Comparison of ENCODE assay signal across 10 cellular contexts in the genomic region with DNA sequence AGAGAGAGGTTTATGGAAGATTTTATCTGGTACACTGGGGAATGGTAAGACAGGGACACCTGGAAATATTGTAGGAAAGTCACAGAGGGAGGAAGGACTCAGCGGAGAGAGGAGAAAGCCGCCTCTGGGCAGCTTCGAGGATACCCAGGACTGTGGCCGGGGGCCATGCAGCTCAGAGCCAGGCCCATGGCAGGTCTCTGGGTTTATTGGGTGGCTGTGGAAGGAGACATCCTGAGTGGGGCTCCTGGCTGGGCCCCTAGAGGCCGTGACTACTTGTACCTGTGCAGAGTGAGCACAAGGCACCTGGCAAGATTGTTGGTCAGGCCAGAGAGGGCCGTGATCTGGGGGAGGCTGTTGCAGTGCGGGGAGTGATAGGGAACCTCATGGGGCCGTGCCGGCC. TPM values are rescaled to one million over a fixed set of nuclear protein-coding genes. Genes with fewer than 3 reads are reported as not detected.
DNase-seq lines count a peak whose midpoint lies in the region; ATAC-seq, FAIRE-seq and TF ChIP-seq lines count a peak whose summit lies in the region.
"Had no signal": no experiment of that assay in that cellular context is flagged by ENCODE, and none has a peak within 500 bp of the region (broad histone marks: within the 10 kb centered on the region; RNA-seq: fewer than 3 reads in every experiment).

No MANE protein-coding gene starts in this region.

- H2AFZ ChIP-seq in HepG2 (ENCODE audit: low read length), result no peak overlapping the region

- H3K36me3 Mint-ChIP-seq in brain, result peaks cover 16% of the 10 kb centered on the region
- no peaks in the 10 kb centered on the region for H3K36me3 Mint-ChIP-seq in mesothelial cell of epicardium

- peaks cover 4% of the 10 kb centered on the region for H3K27me3 Mint-ChIP-seq in brain
- H3K27me3 Mint-ChIP-seq in mesothelial cell of epicardium (ENCODE audit: low read depth), result no peaks in the 10 kb centered on the region

- H3K27ac Mint-ChIP-seq in brain (peak overlapping the region; percentile 39 to 96 (median 86)), mesothelial cell of epicardium (peak overlapping the region; percentile 97)

- TF ChIP-seq RAD21 in HepG2 (CRISPR knock-in tag; IDR thresholded peaks at IDR 0.05), result no peak

- peak overlapping the region; percentile 99; the same call in 1 of the 2 replicates for H3K4me2 ChIP-seq in HepG2 (ENCODE audit: low read depth, low read length)

- H3K9me3 Mint-ChIP-seq in brain (peaks cover 0 to 4% (median 0%) of the 10 kb centered on the region in 5 experiments), mesothelial cell of epicardium (no peaks in the 10 kb centered on the region)

- 91% methylated on average over 4 of the region's 9 CpGs for WGBS in HepG2 (ENCODE audit: low lambda C conversion rate)
- 84% methylated on average over 5 of the region's 9 CpGs for WGBS in right lobe of liver (ENCODE audit: insufficient coverage, low coverage, low lambda C conversion rate, missing lambda C conversion rate)

- H3K27me3 ChIP-seq in HepG2 (ENCODE audit: control insufficient read depth in 1 of 2, insufficient read depth in 2 of 2, low read length in 2 of 2) (no peaks in the 10 kb centered on the region; a peak in 2 of 5 replicates), right lobe of liver (no peaks in the 10 kb centered on the region), vagina (no peaks in the 10 kb centered on the region)

- DNase-seq in HepG2 (ENCODE audit: low spot score) (no peak), right lobe of liver (no peak), mesothelial cell of epicardium (ENCODE audit: low spot score in 2 of 2, unreplicated experiment in 2 of 2) (no peak), vagina (ENCODE audit: extremely low spot score in 2 of 2) (no peak)
- DNase-seq: NCI-H2081 treated with DMSO at 0.1 percent for 48 hours; stimulated activated CD4-positive, alpha-beta T cell treated with anti-CD3 and anti-CD28 coated beads, Interleukin-2, amount 100 ng/mL, for 48 hours had no signal

- BruUV-seq in HepG2 (replicated peaks; lab: Mats Ljungman, UMichigan), result no TSS peak

- intact Hi-C loops in HepG2 (cut with micrococcal nuclease; ENCODE audit: unreplicated experiment) (no loop called here), right lobe of liver (cut with DNase I) (no loop called here), vagina (cut with DNase I) (no loop called here)

- H3K4me1 Mint-ChIP-seq in brain, result peaks cover 67% of the 10 kb centered on the region
- H3K4me1 Mint-ChIP-seq in mesothelial cell of epicardium, result peaks cover 55% of the 10 kb centered on the region

- no peak for TF ChIP-seq EP300 in HepG2 (IDR thresholded peaks at IDR 0.05; ENCODE audit: low read depth in 2 of 2, low read length in 2 of 2)
- TF ChIP-seq EP300 in HepG2 (CRISPR knock-in tag; IDR thresholded peaks at IDR 0.05; ENCODE audit: borderline replicate concordance), result no peak

- H3K4me3 Mint-ChIP-seq in brain, result peak overlapping the region; percentile 28 to 96 (median 94)
- H3K4me3 Mint-ChIP-seq in mesothelial cell of epicardium, result peak overlapping the region; percentile 91

- H3K4me3 ChIP-seq in HepG2 (replicated peaks in 1 of 3; ENCODE audit: insufficient read depth in 1 of 3, low read depth in 2 of 3, low read length in 3 of 3) (peak overlapping the region in 1 of 3 experiments; percentile 88; a peak in 1 of 6 replicates), right lobe of liver (no peak overlapping the region), vagina (peak overlapping the region in 1 of 2 donors; percentile 100)

- H3K9me3 ChIP-seq in HepG2 (ENCODE audit: low read length) (no peaks in the 10 kb centered on the region), right lobe of liver (no peaks in the 10 kb centered on the region), vagina (no peaks in the 10 kb centered on the region)

- no peak for FAIRE-seq in HepG2 (lab: Jason Lieb, UNC)

- H3K36me3 ChIP-seq in HepG2 (replicated peaks in 1 of 2; ENCODE audit: control insufficient read depth in 1 of 2, insufficient read depth in 2 of 2, low read length in 2 of 2) (peaks cover 5 to 25% of the 10 kb centered on the region in 2 experiments; a peak in 4 of 5 replicates), right lobe of liver (peaks cover 0 to 9% (median 0%) of the 10 kb centered on the region in 4 donors), vagina (no peaks in the 10 kb centered on the region)

- peak overlapping the region; percentile 34; the same call in 1 of the 2 replicates for H3K9ac ChIP-seq in HepG2 (ENCODE audit: insufficient read depth, low read depth, low read length)

- H4K20me1 ChIP-seq in HepG2 (ENCODE audit: insufficient read depth, low read length), result peaks cover 72% of the 10 kb centered on the region

- CTCF ChIA-PET in HepG2 (lab: Yijun Ruan, JAX; ENCODE audit: low intra/inter-chr PET ratio, low total read pairs), result no interaction called here

- POLR2A ChIA-PET in HepG2 (lab: Yijun Ruan, JAX), result no interaction called here

- H3K4me1 ChIP-seq in HepG2 (ENCODE audit: insufficient read depth, low read length) (peaks cover 67% of the 10 kb centered on the region), right lobe of liver (peaks cover 4 to 60% (median 21%) of the 10 kb centered on the region in 4 donors), vagina (peaks cover 79% of the 10 kb centered on the region)

- H3K27ac ChIP-seq in HepG2 (ENCODE audit: extremely low read length, insufficient read depth, low read length) (peak overlapping the region; percentile 30), right lobe of liver (no peak overlapping the region), vagina (peak overlapping the region; percentile 45)

- no peak for TF ChIP-seq CTCF in HepG2 (CRISPR knock-in tag; IDR thresholded peaks at IDR 0.05)
- TF ChIP-seq CTCF in right lobe of liver (IDR thresholded peaks at IDR 0.05), result no peak
- no peak for TF ChIP-seq CTCF in brain (conservative IDR thresholded peaks at IDR 0.05)
- TF ChIP-seq CTCF in mesothelial cell of epicardium (IDR thresholded peaks at IDR 0.05; ENCODE audit: unreplicated experiment), result no peak
- TF ChIP-seq CTCF in vagina (IDR thresholded peaks at IDR 0.05), result no peak

- TF ChIP-seq POLR2A in HepG2 (IDR thresholded peaks at IDR 0.05; ENCODE audit: insufficient read depth in 1 of 2, low read depth in 2 of 2, low read length in 2 of 2) (no peak), right lobe of liver (IDR thresholded peaks at IDR 0.05) (no peak), vagina (IDR thresholded peaks at IDR 0.05) (no peak)

- in situ Hi-C loops in HepG2 (cut with HindIII; ENCODE audit: extremely low pct_ligation_motif_present, low pct_unique_long_range_greater_than_20kb), result no loop called here

- ATAC-seq in HepG2 (no peak), right lobe of liver (no peak), GM19452 (IDR thresholded peaks at IDR 0.05; ENCODE audit: unreplicated experiment) (no peak), GM19328 (IDR thresholded peaks at IDR 0.05; ENCODE audit: unreplicated experiment) (no peak), esophagus mucosa (no peak)

- peaks cover 73% of the 10 kb centered on the region for H3K79me2 ChIP-seq in HepG2 (ENCODE audit: insufficient read depth, low read length)

RNA-seq across cellular contexts. Expression of a gene that starts 3.4 kb away (rescaled TPM):
- total RNA-seq in HepG2 (2016; rRNA removed; fragmentation: Illumina TruSeq; extraction: Trizol) (50.5 and 79.2 TPM in 2 replicates), right lobe of liver (10 to 100 TPM; 22.3 to 50.9 (median 42.2) TPM), mesothelial cell of epicardium (130 to 134 TPM (median 131 TPM) in 3 replicates), vagina (29.7 TPM), esophagus mucosa (91.6 TPM)
- 72.9 and 77.7 TPM in 2 replicates for total RNA-seq in HepG2 (2016; cell fraction: cytosol; rRNA removed; fragmentation: Illumina TruSeq; extraction: Trizol; ENCODE audit: low read depth)
- 43.4 and 84.1 TPM in 2 replicates for total RNA-seq in HepG2 (2016; cell fraction: insoluble cytoplasmic fraction; rRNA removed; fragmentation: Illumina TruSeq; extraction: Trizol)
- total RNA-seq in HepG2 (2016; cell fraction: membrane; rRNA removed; fragmentation: Illumina TruSeq; extraction: Trizol), result 104 and 106 TPM in 2 replicates
- total RNA-seq in HepG2 (2016; cell fraction: nucleus; rRNA removed; fragmentation: Illumina TruSeq; extraction: Trizol), result 38.3 and 43.3 TPM in 2 replicates
- polyA plus RNA-seq in HepG2 (2011; rRNA removed) (58.7 and 63.3 TPM in 2 replicates), brain (ENCODE audit: insufficient read depth, low read depth, low replicate concordance) (81.4 TPM)
- polyA plus RNA-seq in HepG2 (2011; cell fraction: cytosol; rRNA removed), result 37.8 and 48.2 TPM in 2 replicates
- 99.5 and 105 TPM in 2 replicates for polyA plus RNA-seq in HepG2 (2011; cell fraction: nucleus; rRNA removed)
- polyA plus RNA-seq in HepG2 (2012), result 48.3 and 71.8 TPM in 2 replicates
- 108 and 114 TPM in 2 replicates for polyA plus RNA-seq in HepG2 (2016; cell fraction: cytosol; fragmentation: Illumina TruSeq; extraction: Trizol; ENCODE audit: low read depth)
- polyA plus RNA-seq in HepG2 (2016; cell fraction: insoluble cytoplasmic fraction; fragmentation: Illumina TruSeq; extraction: Trizol; ENCODE audit: low read depth), result 86.3 and 104 TPM in 2 replicates
- polyA plus RNA-seq in HepG2 (2016; cell fraction: membrane; fragmentation: Illumina TruSeq; extraction: Trizol; ENCODE audit: low read depth), result 117 and 124 TPM in 2 replicates
- 140 and 145 TPM in 2 replicates for polyA plus RNA-seq in HepG2 (2016; cell fraction: nucleus; fragmentation: Illumina TruSeq; extraction: Trizol; ENCODE audit: insufficient read depth, low read depth)
- 26.8 and 58.6 TPM in 2 replicates for polyA minus RNA-seq in HepG2 (2011; rRNA and poly(A)+ RNA removed; ENCODE audit: low replicate concordance)
- polyA minus RNA-seq in HepG2 (2011; cell fraction: cytosol; rRNA and poly(A)+ RNA removed), result 32.1 and 33.1 TPM in 2 replicates
- polyA minus RNA-seq in HepG2 (2011; cell fraction: nucleus; rRNA and poly(A)+ RNA removed), result 35.5 and 41.4 TPM in 2 replicates

RNA-seq across cellular contexts. Expression of a gene that starts 9.4 kb away (rescaled TPM):
- 113 and 124 TPM in 2 replicates for total RNA-seq in HepG2 (2016; rRNA removed; fragmentation: Illumina TruSeq; extraction: Trizol)
- total RNA-seq in HepG2 (2016; cell fraction: cytosol; rRNA removed; fragmentation: Illumina TruSeq; extraction: Trizol; ENCODE audit: low read depth), result 167 and 206 TPM in 2 replicates
- total RNA-seq in HepG2 (2016; cell fraction: insoluble cytoplasmic fraction; rRNA removed; fragmentation: Illumina TruSeq; extraction: Trizol), result 112 and 125 TPM in 2 replicates
- 130 and 170 TPM in 2 replicates for total RNA-seq in HepG2 (2016; cell fraction: membrane; rRNA removed; fragmentation: Illumina TruSeq; extraction: Trizol)
- total RNA-seq in HepG2 (2016; cell fraction: nucleus; rRNA removed; fragmentation: Illumina TruSeq; extraction: Trizol), result 42.6 and 51.4 TPM in 2 replicates
- 115 and 120 TPM in 2 replicates for polyA plus RNA-seq in HepG2 (2011; rRNA removed)
- 103 and 156 TPM in 2 replicates for polyA plus RNA-seq in HepG2 (2011; cell fraction: cytosol; rRNA removed)
- 88.3 and 90.1 TPM in 2 replicates for polyA plus RNA-seq in HepG2 (2011; cell fraction: nucleus; rRNA removed)
- polyA plus RNA-seq in HepG2 (2012), result 74.3 and 76.0 TPM in 2 replicates
- polyA plus RNA-seq in HepG2 (2016; cell fraction: cytosol; fragmentation: Illumina TruSeq; extraction: Trizol; ENCODE audit: low read depth), result 282 and 316 TPM in 2 replicates
- 152 and 183 TPM in 2 replicates for polyA plus RNA-seq in HepG2 (2016; cell fraction: insoluble cytoplasmic fraction; fragmentation: Illumina TruSeq; extraction: Trizol; ENCODE audit: low read depth)
- 195 and 222 TPM in 2 replicates for polyA plus RNA-seq in HepG2 (2016; cell fraction: membrane; fragmentation: Illumina TruSeq; extraction: Trizol; ENCODE audit: low read depth)
- 119 and 134 TPM in 2 replicates for polyA plus RNA-seq in HepG2 (2016; cell fraction: nucleus; fragmentation: Illumina TruSeq; extraction: Trizol; ENCODE audit: insufficient read depth, low read depth)
- polyA minus RNA-seq in HepG2 (2011; rRNA and poly(A)+ RNA removed; ENCODE audit: low replicate concordance), result 46.3 and 144 TPM in 2 replicates
- polyA minus RNA-seq in HepG2 (2011; cell fraction: cytosol; rRNA and poly(A)+ RNA removed), result 48.8 and 63.0 TPM in 2 replicates
- polyA minus RNA-seq in HepG2 (2011; cell fraction: nucleus; rRNA and poly(A)+ RNA removed), result 20.3 and 21.1 TPM in 2 replicates
- total RNA-seq in right lobe of liver, result 100 to 1,000 TPM; 151 to 380 (median 221) TPM
- polyA plus RNA-seq in brain (ENCODE audit: insufficient read depth, low read depth, low replicate concordance), result 146 TPM
- total RNA-seq in mesothelial cell of epicardium, result 41.5 to 44.5 TPM (median 42.6 TPM) in 3 replicates
- 29.0 TPM for total RNA-seq in vagina
- total RNA-seq in esophagus mucosa, result 19.2 TPM

RNA-seq across cellular contexts. Expression of a gene that starts 27.1 kb away (rescaled TPM):
- total RNA-seq in HepG2 (2016; rRNA removed; fragmentation: Illumina TruSeq; extraction: Trizol) (41.9 and 66.9 TPM in 2 replicates), right lobe of liver (100 to 1,000 TPM in 2 of 6 experiments, 10 to 100 TPM in 4; 70.1 to 210 (median 85.0) TPM), mesothelial cell of epicardium (52.2 to 56.8 TPM (median 55.9 TPM) in 3 replicates), vagina (141 TPM), esophagus mucosa (120 TPM)
- total RNA-seq in HepG2 (2016; cell fraction: cytosol; rRNA removed; fragmentation: Illumina TruSeq; extraction: Trizol; ENCODE audit: low read depth), result 18.8 and 21.5 TPM in 2 replicates
- total RNA-seq in HepG2 (2016; cell fraction: insoluble cytoplasmic fraction; rRNA removed; fragmentation: Illumina TruSeq; extraction: Trizol), result 44.6 and 65.2 TPM in 2 replicates
- total RNA-seq in HepG2 (2016; cell fraction: membrane; rRNA removed; fragmentation: Illumina TruSeq; extraction: Trizol), result 20.5 and 26.2 TPM in 2 replicates
- total RNA-seq in HepG2 (2016; cell fraction: nucleus; rRNA removed; fragmentation: Illumina TruSeq; extraction: Trizol), result 38.7 and 47.0 TPM in 2 replicates
- polyA plus RNA-seq in HepG2 (2011; rRNA removed) (34.3 and 39.2 TPM in 2 replicates), brain (ENCODE audit: insufficient read depth, low read depth, low replicate concordance) (275 TPM)
- 40.7 and 105 TPM in 2 replicates for polyA plus RNA-seq in HepG2 (2011; cell fraction: cytosol; rRNA removed)
- polyA plus RNA-seq in HepG2 (2011; cell fraction: nucleus; rRNA removed), result 81.3 and 103 TPM in 2 replicates
- 23.8 and 33.4 TPM in 2 replicates for polyA plus RNA-seq in HepG2 (2012)
- 23.8 and 28.5 TPM in 2 replicates for polyA plus RNA-seq in HepG2 (2016; cell fraction: cytosol; fragmentation: Illumina TruSeq; extraction: Trizol; ENCODE audit: low read depth)
- polyA plus RNA-seq in HepG2 (2016; cell fraction: insoluble cytoplasmic fraction; fragmentation: Illumina TruSeq; extraction: Trizol; ENCODE audit: low read depth), result 44.9 and 52.6 TPM in 2 replicates
- polyA plus RNA-seq in HepG2 (2016; cell fraction: membrane; fragmentation: Illumina TruSeq; extraction: Trizol; ENCODE audit: low read depth), result 17.9 and 21.2 TPM in 2 replicates
- 72.2 and 84.5 TPM in 2 replicates for polyA plus RNA-seq in HepG2 (2016; cell fraction: nucleus; fragmentation: Illumina TruSeq; extraction: Trizol; ENCODE audit: insufficient read depth, low read depth)
- polyA minus RNA-seq in HepG2 (2011; rRNA and poly(A)+ RNA removed; ENCODE audit: low replicate concordance), result 40.5 and 74.3 TPM in 2 replicates
- 34.4 and 46.1 TPM in 2 replicates for polyA minus RNA-seq in HepG2 (2011; cell fraction: cytosol; rRNA and poly(A)+ RNA removed)
- polyA minus RNA-seq in HepG2 (2011; cell fraction: nucleus; rRNA and poly(A)+ RNA removed), result 8.9 and 9.0 TPM in 2 replicates

RNA-seq across cellular contexts. Expression of a gene that starts 27.4 kb away (rescaled TPM):
- 695 and 780 TPM in 2 replicates for total RNA-seq in HepG2 (2016; rRNA removed; fragmentation: Illumina TruSeq; extraction: Trizol)
- total RNA-seq in HepG2 (2016; cell fraction: cytosol; rRNA removed; fragmentation: Illumina TruSeq; extraction: Trizol; ENCODE audit: low read depth), result 693 and 734 TPM in 2 replicates
- 654 and 886 TPM in 2 replicates for total RNA-seq in HepG2 (2016; cell fraction: insoluble cytoplasmic fraction; rRNA removed; fragmentation: Illumina TruSeq; extraction: Trizol)
- total RNA-seq in HepG2 (2016; cell fraction: membrane; rRNA removed; fragmentation: Illumina TruSeq; extraction: Trizol), result 967 and 1,125 TPM in 2 replicates
- total RNA-seq in HepG2 (2016; cell fraction: nucleus; rRNA removed; fragmentation: Illumina TruSeq; extraction: Trizol), result 240 and 299 TPM in 2 replicates
- polyA plus RNA-seq in HepG2 (2011; rRNA removed), result 1,411 and 1,504 TPM in 2 replicates
- polyA plus RNA-seq in HepG2 (2011; cell fraction: cytosol; rRNA removed), result 2,214 and 3,196 TPM in 2 replicates
- polyA plus RNA-seq in HepG2 (2011; cell fraction: nucleus; rRNA removed), result 923 and 1,023 TPM in 2 replicates
- 1,504 and 2,202 TPM in 2 replicates for polyA plus RNA-seq in HepG2 (2012)
- 1,868 and 2,054 TPM in 2 replicates for polyA plus RNA-seq in HepG2 (2016; cell fraction: cytosol; fragmentation: Illumina TruSeq; extraction: Trizol; ENCODE audit: low read depth)
- 1,628 and 1,692 TPM in 2 replicates for polyA plus RNA-seq in HepG2 (2016; cell fraction: insoluble cytoplasmic fraction; fragmentation: Illumina TruSeq; extraction: Trizol; ENCODE audit: low read depth)
- 2,328 and 2,419 TPM in 2 replicates for polyA plus RNA-seq in HepG2 (2016; cell fraction: membrane; fragmentation: Illumina TruSeq; extraction: Trizol; ENCODE audit: low read depth)
- 895 and 898 TPM in 2 replicates for polyA plus RNA-seq in HepG2 (2016; cell fraction: nucleus; fragmentation: Illumina TruSeq; extraction: Trizol; ENCODE audit: insufficient read depth, low read depth)
- 538 and 916 TPM in 2 replicates for polyA minus RNA-seq in HepG2 (2011; rRNA and poly(A)+ RNA removed; ENCODE audit: low replicate concordance)
- 647 and 682 TPM in 2 replicates for polyA minus RNA-seq in HepG2 (2011; cell fraction: cytosol; rRNA and poly(A)+ RNA removed)
- polyA minus RNA-seq in HepG2 (2011; cell fraction: nucleus; rRNA and poly(A)+ RNA removed), result 109 and 140 TPM in 2 replicates
- total RNA-seq in right lobe of liver, result 1,000 to 10,000 TPM in 2 of 6 experiments, 100 to 1,000 TPM in 4; 334 to 1,615 (median 355) TPM
- polyA plus RNA-seq in brain (ENCODE audit: insufficient read depth, low read depth, low replicate concordance), result 3,425 TPM
- total RNA-seq in mesothelial cell of epicardium, result 1,014 to 1,040 TPM (median 1,034 TPM) in 3 replicates
- total RNA-seq in vagina, result 3,906 TPM
- 1,167 TPM for total RNA-seq in esophagus mucosa

RNA-seq across cellular contexts. Expression of a gene that starts 39.1 kb away (rescaled TPM):
- total RNA-seq in HepG2 (2016; rRNA removed; fragmentation: Illumina TruSeq; extraction: Trizol) (0.22 TPM in 1 of 2 replicates, not detected in the other), right lobe of liver (under 1 TPM in 3 of 6 experiments, not detected in 3; 0.06 to 0.13 (median 0.06) TPM), mesothelial cell of epicardium (2.3 to 2.8 TPM (median 2.4 TPM) in 3 replicates), vagina (1.2 TPM), esophagus mucosa (0.48 TPM)
- total RNA-seq in HepG2 (2016; cell fraction: cytosol; rRNA removed; fragmentation: Illumina TruSeq; extraction: Trizol; ENCODE audit: low read depth), result under 0.01 TPM in 1 of 2 replicates, not detected in the other
- 0.02 and 0.27 TPM in 2 replicates for total RNA-seq in HepG2 (2016; cell fraction: insoluble cytoplasmic fraction; rRNA removed; fragmentation: Illumina TruSeq; extraction: Trizol)
- 0.24 TPM in 1 of 2 replicates, not detected in the other for total RNA-seq in HepG2 (2016; cell fraction: membrane; rRNA removed; fragmentation: Illumina TruSeq; extraction: Trizol)
- 0.25 and 0.28 TPM in 2 replicates for total RNA-seq in HepG2 (2016; cell fraction: nucleus; rRNA removed; fragmentation: Illumina TruSeq; extraction: Trizol)
- polyA plus RNA-seq in HepG2 (2011; rRNA removed) (0.08 and 0.16 TPM in 2 replicates), brain (ENCODE audit: insufficient read depth, low read depth, low replicate concordance) (69.7 TPM)
- polyA plus RNA-seq in HepG2 (2011; cell fraction: cytosol; rRNA removed), result 0.04 and 0.07 TPM in 2 replicates
- polyA plus RNA-seq in HepG2 (2011; cell fraction: nucleus; rRNA removed), result 0.37 and 0.61 TPM in 2 replicates
- polyA plus RNA-seq in HepG2 (2012), result 0.11 and 0.28 TPM in 2 replicates
- polyA plus RNA-seq in HepG2 (2016; cell fraction: cytosol; fragmentation: Illumina TruSeq; extraction: Trizol; ENCODE audit: low read depth), result not detected in 2 replicates
- polyA plus RNA-seq in HepG2 (2016; cell fraction: insoluble cytoplasmic fraction; fragmentation: Illumina TruSeq; extraction: Trizol; ENCODE audit: low read depth), result not detected in 2 replicates
- polyA plus RNA-seq in HepG2 (2016; cell fraction: membrane; fragmentation: Illumina TruSeq; extraction: Trizol; ENCODE audit: low read depth), result not detected in 2 replicates
- polyA plus RNA-seq in HepG2 (2016; cell fraction: nucleus; fragmentation: Illumina TruSeq; extraction: Trizol; ENCODE audit: insufficient read depth, low read depth), result 0.18 and 0.40 TPM in 2 replicates
- polyA minus RNA-seq in HepG2 (2011; rRNA and poly(A)+ RNA removed; ENCODE audit: low replicate concordance), result 0.40 and 0.77 TPM in 2 replicates
- polyA minus RNA-seq in HepG2 (2011; cell fraction: cytosol; rRNA and poly(A)+ RNA removed), result 0.35 and 0.49 TPM in 2 replicates
- 0.52 and 0.75 TPM in 2 replicates for polyA minus RNA-seq in HepG2 (2011; cell fraction: nucleus; rRNA and poly(A)+ RNA removed)

Comparison
In these comparisons a context has a peak if more than half of its experiments do, and no peak if none do; other contexts are left out.
1. H3K27ac ChIP-seq: peak in HepG2 (single experiment) and vagina (single experiment); none in right lobe of liver (0 of 3).